ENCODE assay signal across 8 cellular contexts in genomic region chr12:6632026-6632978, GRCh38. TPM values are rescaled to one million over a fixed set of nuclear protein-coding genes. Genes with fewer than 3 reads are reported as not detected.
DNase-seq lines count a peak whose midpoint lies in the region; ATAC-seq and TF ChIP-seq lines count a peak whose summit lies in the region.

No MANE protein-coding gene starts in this region.

- peak; percentile 58 for DNase-seq in CD1c-positive myeloid dendritic cell (ENCODE audit: extremely low spot score)
- peak in 33 of 34 experiments; percentile 32 to 68 (median 50) for DNase-seq in T-cell
- no peak for DNase-seq in chondrocyte (ENCODE audit: low spot score)
- peak; percentile 37 for DNase-seq in osteoblast (ENCODE audit: insufficient read length, low spot score, missing footprints)
- no peak for DNase-seq in Caco-2

- H3K36me3 ChIP-seq in osteoblast (ENCODE audit: insufficient read depth, low read length) (no peaks in the 10 kb centered on the region), Caco-2 (ENCODE audit: control insufficient read depth, insufficient read depth, low read length) (no peaks in the 10 kb centered on the region)

- H3K4me3 Mint-ChIP-seq in T-cell (peak overlapping the region; percentile 79 to 88 (median 82)), chondrocyte (ENCODE audit: unreplicated experiment) (no peak overlapping the region), Caco-2 (ENCODE audit: unreplicated experiment) (no peak overlapping the region)

- H2AFZ ChIP-seq in osteoblast (ENCODE audit: low read length) = peak overlapping the region; percentile 59

- peak overlapping the region; percentile 98 to 99 for H3K27ac Mint-ChIP-seq in T-cell
- H3K27ac Mint-ChIP-seq in chondrocyte (ENCODE audit: unreplicated experiment) = peak overlapping the region; percentile 60
- no peak overlapping the region for H3K27ac Mint-ChIP-seq in Caco-2 (ENCODE audit: unreplicated experiment)

- BruUV-seq in Caco-2 (replicated peaks; lab: Mats Ljungman, UMichigan) = no TSS peak

- H3K79me2 ChIP-seq in osteoblast (ENCODE audit: insufficient read depth, low read length) = no peaks in the 10 kb centered on the region

- no peaks in the 10 kb centered on the region for H3K9me3 ChIP-seq in osteoblast (ENCODE audit: low read depth, low read length)
- H3K9me3 ChIP-seq in Caco-2 = no peaks in the 10 kb centered on the region

- no peak overlapping the region for H3K27ac ChIP-seq in osteoblast (ENCODE audit: low read depth, low read length)

- H3K36me3 Mint-ChIP-seq in T-cell (no peaks in the 10 kb centered on the region), chondrocyte (ENCODE audit: low read depth) (no peaks in the 10 kb centered on the region), Caco-2 (ENCODE audit: insufficient read depth, unreplicated experiment) (no peaks in the 10 kb centered on the region)

- H3K4me1 ChIP-seq in osteoblast (ENCODE audit: insufficient read depth, low read length) (no peaks in the 10 kb centered on the region), Caco-2 (peaks cover 10% of the 10 kb centered on the region)

- H3K4me2 ChIP-seq in osteoblast (ENCODE audit: insufficient read depth, low read length) = no peak overlapping the region

- TF ChIP-seq CTCF in chondrocyte (IDR thresholded peaks at IDR 0.05) = no peak
- no peak for TF ChIP-seq CTCF in osteoblast (IDR thresholded peaks at IDR 0.05; ENCODE audit: extremely low read depth, low read depth, low read length)
- no peak for TF ChIP-seq CTCF in Caco-2 (IDR thresholded peaks at IDR 0.05; ENCODE audit: insufficient read depth in 1 of 2, low read depth in 1 of 2, low read length in 1 of 2, severe bottlenecking in 1 of 2, unreplicated experiment in 1 of 2)

- CTCF ChIA-PET in T-cell (lab: Charles Lee) = interaction anchor here (0.5 to 1.4 kb wide), 5 partner anchors 52 to 1272 kb away, joined by 3 to 6 read pairs (median 4); partner anchors contain the start of gene MLF2 (in 1 of the 2)
- CTCF ChIA-PET in Caco-2 (lab: Charles Lee) = no interaction called here

- no peaks in the 10 kb centered on the region for H4K20me1 ChIP-seq in osteoblast (ENCODE audit: insufficient read depth, low read length)

- H3K9me3 Mint-ChIP-seq in T-cell (no peaks in the 10 kb centered on the region), chondrocyte (ENCODE audit: low read depth) (no peaks in the 10 kb centered on the region), Caco-2 (ENCODE audit: unreplicated experiment) (no peaks in the 10 kb centered on the region)

- POLR2A ChIA-PET in T-cell (lab: Charles Lee) = interaction anchor here (0.5 to 1.3 kb wide), 4 partner anchors 12 to 197 kb away, joined by 3 to 4 read pairs (median 4); no protein-coding TSS in a partner anchor
- POLR2A ChIA-PET in Caco-2 (lab: Charles Lee) = interaction anchor here (0.6 kb wide), 1 partner anchor 26 kb away, joined by 3 read pairs; no protein-coding TSS in a partner anchor

- peaks cover 61 to 68% (median 63%) of the 10 kb centered on the region in 3 donors for H3K4me1 Mint-ChIP-seq in T-cell
- H3K4me1 Mint-ChIP-seq in chondrocyte (ENCODE audit: low read depth) = peaks cover 25% of the 10 kb centered on the region
- peaks cover 12% of the 10 kb centered on the region for H3K4me1 Mint-ChIP-seq in Caco-2 (ENCODE audit: low read depth, unreplicated experiment)

- H3K4me3 ChIP-seq in osteoblast (ENCODE audit: insufficient read depth, low read length) (no peak overlapping the region), Caco-2 (ENCODE audit: low read depth, low read length) (no peak overlapping the region)

- H3K27me3 Mint-ChIP-seq in T-cell = no peaks in the 10 kb centered on the region
- no peaks in the 10 kb centered on the region for H3K27me3 Mint-ChIP-seq in chondrocyte (ENCODE audit: low read depth)
- H3K27me3 Mint-ChIP-seq in Caco-2 (ENCODE audit: insufficient read depth, unreplicated experiment) = peaks cover 2% of the 10 kb centered on the region

- intact Hi-C loops in Caco-2 (cut with micrococcal nuclease; ENCODE audit: unreplicated experiment) = loop anchor here (2.0 kb wide), 1 partner anchor 14 kb away; the partner anchor contains the start of gene ACRBP

- ATAC-seq in GM18873 (IDR thresholded peaks at IDR 0.05; ENCODE audit: low FRiP score, unreplicated experiment) (peak; percentile 52), HG03175 (IDR thresholded peaks at IDR 0.05; ENCODE audit: unreplicated experiment) (peak; percentile 51), T-cell (replicated peaks in 1 of 4) (peak; percentile 67 to 79 (median 76)), HG03469 (IDR thresholded peaks at IDR 0.05; ENCODE audit: unreplicated experiment) (no peak)

- H3K27me3 ChIP-seq in osteoblast (ENCODE audit: insufficient read depth, low read length) = peaks cover 5% of the 10 kb centered on the region
- H3K27me3 ChIP-seq in Caco-2 (replicated peaks; ENCODE audit: control insufficient read depth, insufficient read depth, low read length) = no peaks in the 10 kb centered on the region

RNA-seq across cellular contexts. Expression of gene LPAR5, which starts 3.5 kb away (rescaled TPM):
- total RNA-seq in T-cell (10 to 100 TPM in 4 of 5 donors, 1 to 10 TPM in 1; 5.8 to 16.0 (median 14.9) TPM), chondrocyte (0.41 to 0.57 TPM (median 0.48 TPM) in 3 replicates), osteoblast (under 0.01 TPM in 1 of 2 replicates, not detected in the other), Caco-2 (2022) (0.19 and 0.20 TPM in 2 replicates)

RNA-seq across cellular contexts. Expression of gene ACRBP, which starts 14.9 kb away (rescaled TPM):
- 10 to 100 TPM in 1 of 5 donors, 1 to 10 TPM in 4; 2.4 to 11.1 (median 6.5) TPM for total RNA-seq in T-cell
- total RNA-seq in chondrocyte = 0.37 to 0.74 TPM (median 0.41 TPM) in 3 replicates
- total RNA-seq in osteoblast = under 0.01 and 0.36 TPM in 2 replicates
- 0.73 and 1.3 TPM in 2 replicates for total RNA-seq in Caco-2 (2022)

RNA-seq across cellular contexts. Expression of gene CHD4, which starts 25.1 kb away (rescaled TPM):
- total RNA-seq in T-cell = 100 to 1,000 TPM; 236 to 392 (median 258) TPM
- total RNA-seq in chondrocyte = 227 to 242 TPM (median 231 TPM) in 3 replicates
- total RNA-seq in osteoblast = 238 and 259 TPM in 2 replicates
- 223 and 229 TPM in 2 replicates for total RNA-seq in Caco-2 (2022)

RNA-seq across cellular contexts. Expression of gene ING4, which starts 30.6 kb away (rescaled TPM):
- 10 to 100 TPM; 34.0 to 71.3 (median 64.5) TPM for total RNA-seq in T-cell
- total RNA-seq in chondrocyte = 32.9 to 38.5 TPM (median 37.5 TPM) in 3 replicates
- total RNA-seq in osteoblast = 46.9 and 53.6 TPM in 2 replicates
- 31.6 and 32.8 TPM in 2 replicates for total RNA-seq in Caco-2 (2022)

RNA-seq across cellular contexts. Expression of gene ZNF384, which starts 56.9 kb away (rescaled TPM):
- 10 to 100 TPM; 68.6 to 82.9 (median 79.4) TPM for total RNA-seq in T-cell
- 50.7 to 56.2 TPM (median 55.1 TPM) in 3 replicates for total RNA-seq in chondrocyte
- 19.9 and 22.4 TPM in 2 replicates for total RNA-seq in osteoblast
- 119 and 127 TPM in 2 replicates for total RNA-seq in Caco-2 (2022)

Comparison
In these comparisons a context has a peak if more than half of its experiments do, and no peak if none do; other contexts are left out.
1. DNase-seq: peak in CD1c-positive myeloid dendritic cell (single experiment), T-cell (33 of 34) and osteoblast (single experiment); none in chondrocyte (single experiment) and Caco-2 (0 of 2).
2. H3K4me3 Mint-ChIP-seq: peak in T-cell (3 of 3); none in chondrocyte (single experiment) and Caco-2 (single experiment).